ENCODE assay signal across 9 cellular contexts in genomic region chr12:16606117-16606200, GRCh38. TPM values are rescaled to one million over a fixed set of nuclear protein-coding genes. Genes with fewer than 3 reads are reported as not detected.
DNase-seq lines count a peak whose midpoint lies in the region; ATAC-seq and TF ChIP-seq lines count a peak whose summit lies in the region.
"Had no signal": no experiment of that assay in that cellular context is flagged by ENCODE, and none has a peak within 500 bp of the region (broad histone marks: within the 10 kb centered on the region; RNA-seq: fewer than 3 reads in every experiment).

LMO3 (minus strand) TSS chr12:16606162; CDS start chr12:16600860, 5,302 bp downstream.

- H3K36me3 Mint-ChIP-seq in endodermal cell (ENCODE audit: low read depth) (no peaks in the 10 kb centered on the region), type B pancreatic cell (no peaks in the 10 kb centered on the region)

- H3K27ac ChIP-seq in SK-N-SH (ENCODE audit: low read depth in 2 of 2, low read length in 1 of 2) (no peak within 1 kb of the TSS), endodermal cell (ENCODE audit: low read depth, low read length) (peak within 1 kb of the TSS; percentile 77)

- peaks cover 0 to 32% of the 10 kb centered on the region in 2 experiments; a peak in 3 of 4 replicates for H3K4me1 ChIP-seq in SK-N-SH (ENCODE audit: control insufficient read depth in 1 of 2, insufficient read depth in 2 of 2, low read depth in 1 of 2, low read length in 1 of 2)
- peaks cover 5% of the 10 kb centered on the region for H3K4me1 ChIP-seq in endodermal cell (ENCODE audit: control insufficient read depth, insufficient read depth, low read length)

- 10% methylated on average over 2 of the region's 2 CpGs for WGBS in SK-N-SH (ENCODE audit: low lambda C conversion rate)
- WGBS in endodermal cell (ENCODE audit: insufficient coverage in 1 of 2, insufficient read length in 1 of 2), 2 experiments: 0 to 2% methylated on average over 1 to 2 of the region's 2 CpGs

- H3K36me3 ChIP-seq in SK-N-SH (replicated peaks in 1 of 2; ENCODE audit: control insufficient read depth in 1 of 2, insufficient read depth in 2 of 2, low read length in 1 of 2) (no peaks in the 10 kb centered on the region), endodermal cell (ENCODE audit: control insufficient read depth, insufficient read depth, low read length) (no peaks in the 10 kb centered on the region)

- no peaks in the 10 kb centered on the region for H4K20me1 ChIP-seq in SK-N-SH (ENCODE audit: insufficient read depth)

- no peaks in the 10 kb centered on the region for H3F3A ChIP-seq in SK-N-SH (replicated peaks; ENCODE audit: insufficient read depth)

- no peaks in the 10 kb centered on the region for H3K9me3 Mint-ChIP-seq in endodermal cell
- no peaks in the 10 kb centered on the region for H3K9me3 Mint-ChIP-seq in type B pancreatic cell

- CTCF ChIA-PET in SK-N-SH (lab: Yijun Ruan, JAX): no interaction called here

- DNase-seq in SK-N-SH (no peak), endodermal cell (no peak), myocyte (ENCODE audit: low read depth) (no peak), type B pancreatic cell (ENCODE audit: extremely low spot score, unreplicated experiment) (no peak), Ammon's horn (ENCODE audit: low spot score) (no peak), NCI-H2107 (lab: John Stamatoyannopoulos, UW) (no peak)
- DNase-seq in activated T-cell treated with anti-CD3 and anti-CD28 coated beads, Interleukin-2, amount 50 U/mL, for 1 hour: no peak
- DNase-seq: 8988T had no signal

- peak within 1 kb of the TSS; percentile 60; the same call in 1 of the 2 replicates for H2AFZ ChIP-seq in SK-N-SH (ENCODE audit: low read depth)

- H3K4me3 Mint-ChIP-seq in endodermal cell (peak within 1 kb of the TSS; percentile 56), type B pancreatic cell (peak within 1 kb of the TSS; percentile 91)

- H3K27me3 ChIP-seq in SK-N-SH (ENCODE audit: insufficient read depth): no peaks in the 10 kb centered on the region; the same call in 1 of the 2 replicates
- H3K27me3 ChIP-seq in endodermal cell (ENCODE audit: control insufficient read depth, insufficient read depth, low read length, poor library complexity, severe bottlenecking): peaks cover 84% of the 10 kb centered on the region

- H3K9ac ChIP-seq in SK-N-SH: no peak within 1 kb of the TSS
- peak within 1 kb of the TSS; percentile 38 for H3K9ac ChIP-seq in endodermal cell (ENCODE audit: extremely low read depth, low read length, poor library complexity, severe bottlenecking)

- H3K27ac Mint-ChIP-seq in endodermal cell: no peak within 1 kb of the TSS
- H3K27ac Mint-ChIP-seq in type B pancreatic cell: peak within 1 kb of the TSS; percentile 23

- peaks cover 60% of the 10 kb centered on the region for H3K4me1 Mint-ChIP-seq in endodermal cell
- H3K4me1 Mint-ChIP-seq in type B pancreatic cell (ENCODE audit: unreplicated experiment): peaks cover 18% of the 10 kb centered on the region

- H3K79me2 ChIP-seq in SK-N-SH (ENCODE audit: insufficient read depth): no peaks in the 10 kb centered on the region

- TF ChIP-seq EP300 in SK-N-SH (IDR thresholded peaks at IDR 0.05; ENCODE audit: borderline replicate concordance in 1 of 2, low read depth in 1 of 2, low read length in 1 of 2): no peak

- ATAC-seq in SK-N-SH treated with all-trans-retinoic acid at 6 μM for 48 hours: no peak

- TF ChIP-seq CTCF in SK-N-SH (IDR thresholded peaks at IDR 0.05): no peak
- TF ChIP-seq CTCF in endodermal cell (conservative IDR thresholded peaks at IDR 0.05): no peak
- no peak for TF ChIP-seq CTCF in type B pancreatic cell (conservative IDR thresholded peaks at IDR 0.05)

- no peaks in the 10 kb centered on the region for H3K9me2 ChIP-seq in SK-N-SH

- H3K4me2 ChIP-seq in SK-N-SH: peak within 1 kb of the TSS; percentile 86

- H3K4me3 ChIP-seq in SK-N-SH (ENCODE audit: low read depth in 2 of 2, low read length in 1 of 2) (peak within 1 kb of the TSS; percentile 43 to 57), endodermal cell (ENCODE audit: low read length) (peak within 1 kb of the TSS; percentile 85)

- TF ChIP-seq RAD21 in SK-N-SH (IDR thresholded peaks at IDR 0.05; ENCODE audit: low read length): no peak

- H3K27me3 Mint-ChIP-seq in endodermal cell (ENCODE audit: insufficient read depth) (peaks cover 92% of the 10 kb centered on the region), type B pancreatic cell (peaks cover 96% of the 10 kb centered on the region)

- H3K9me3 ChIP-seq in SK-N-SH (no peaks in the 10 kb centered on the region), endodermal cell (ENCODE audit: control insufficient read depth, low read length) (no peaks in the 10 kb centered on the region)

- POLR2A ChIA-PET in SK-N-SH (lab: Yijun Ruan, JAX): interaction anchor here (0.8 kb wide), 1 partner anchor 277 kb away, joined by 4 read pairs; no protein-coding TSS in a partner anchor

TF ChIP-seq in SK-N-SH, 30 proteins besides CTCF, POLR2A, EP300 and RAD21 (continues in another document):
- no peak for TF ChIP-seq CHD2 (IDR thresholded peaks at IDR 0.05; ENCODE audit: low read length, partially characterized antibody)
- TF ChIP-seq REST (IDR thresholded peaks at IDR 0.05; ENCODE audit: low read depth, low read length): no peak
- no peak for TF ChIP-seq EZH2phosphoT487 (IDR thresholded peaks at IDR 0.05; ENCODE audit: borderline replicate concordance, low read depth)
- no peak for TF ChIP-seq SMC3 (IDR thresholded peaks at IDR 0.05; ENCODE audit: low read depth, low read length)
- TF ChIP-seq RCOR1 (IDR thresholded peaks at IDR 0.05; ENCODE audit: low read length): no peak
- no peak for TF ChIP-seq GABPA (IDR thresholded peaks at IDR 0.05; ENCODE audit: low read depth)
- TF ChIP-seq TCF12 (IDR thresholded peaks at IDR 0.05): no peak

TF ChIP-seq in SK-N-SH treated with all-trans-retinoic acid at 6 μM for 48 hours, 23 proteins besides CTCF, POLR2A, EP300 and RAD21:
- TF ChIP-seq CREB5 (CRISPR knock-in tag; IDR thresholded peaks at IDR 0.05; ENCODE audit: low read depth): no peak
- TF ChIP-seq, protein P1, sequence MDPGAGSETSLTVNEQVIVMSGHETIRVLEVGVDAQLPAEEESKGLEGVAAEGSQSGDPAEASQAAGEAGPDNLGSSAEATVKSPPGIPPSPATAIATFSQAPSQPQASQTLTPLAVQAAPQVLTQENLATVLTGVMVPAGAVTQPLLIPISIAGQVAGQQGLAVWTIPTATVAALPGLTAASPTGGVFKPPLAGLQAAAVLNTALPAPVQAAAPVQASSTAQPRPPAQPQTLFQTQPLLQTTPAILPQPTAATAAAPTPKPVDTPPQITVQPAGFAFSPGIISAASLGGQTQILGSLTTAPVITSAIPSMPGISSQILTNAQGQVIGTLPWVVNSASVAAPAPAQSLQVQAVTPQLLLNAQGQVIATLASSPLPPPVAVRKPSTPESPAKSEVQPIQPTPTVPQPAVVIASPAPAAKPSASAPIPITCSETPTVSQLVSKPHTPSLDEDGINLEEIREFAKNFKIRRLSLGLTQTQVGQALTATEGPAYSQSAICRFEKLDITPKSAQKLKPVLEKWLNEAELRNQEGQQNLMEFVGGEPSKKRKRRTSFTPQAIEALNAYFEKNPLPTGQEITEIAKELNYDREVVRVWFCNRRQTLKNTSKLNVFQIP (CRISPR knock-in tag; IDR thresholded peaks at IDR 0.05; ENCODE audit: borderline replicate concordance, low read depth): no peak
- no peak for TF ChIP-seq BACH2 (CRISPR knock-in tag; IDR thresholded peaks at IDR 0.05; ENCODE audit: borderline replicate concordance)
- no peak for TF ChIP-seq OSR1 (CRISPR knock-in tag; IDR thresholded peaks at IDR 0.05)
- TF ChIP-seq, protein P2, sequence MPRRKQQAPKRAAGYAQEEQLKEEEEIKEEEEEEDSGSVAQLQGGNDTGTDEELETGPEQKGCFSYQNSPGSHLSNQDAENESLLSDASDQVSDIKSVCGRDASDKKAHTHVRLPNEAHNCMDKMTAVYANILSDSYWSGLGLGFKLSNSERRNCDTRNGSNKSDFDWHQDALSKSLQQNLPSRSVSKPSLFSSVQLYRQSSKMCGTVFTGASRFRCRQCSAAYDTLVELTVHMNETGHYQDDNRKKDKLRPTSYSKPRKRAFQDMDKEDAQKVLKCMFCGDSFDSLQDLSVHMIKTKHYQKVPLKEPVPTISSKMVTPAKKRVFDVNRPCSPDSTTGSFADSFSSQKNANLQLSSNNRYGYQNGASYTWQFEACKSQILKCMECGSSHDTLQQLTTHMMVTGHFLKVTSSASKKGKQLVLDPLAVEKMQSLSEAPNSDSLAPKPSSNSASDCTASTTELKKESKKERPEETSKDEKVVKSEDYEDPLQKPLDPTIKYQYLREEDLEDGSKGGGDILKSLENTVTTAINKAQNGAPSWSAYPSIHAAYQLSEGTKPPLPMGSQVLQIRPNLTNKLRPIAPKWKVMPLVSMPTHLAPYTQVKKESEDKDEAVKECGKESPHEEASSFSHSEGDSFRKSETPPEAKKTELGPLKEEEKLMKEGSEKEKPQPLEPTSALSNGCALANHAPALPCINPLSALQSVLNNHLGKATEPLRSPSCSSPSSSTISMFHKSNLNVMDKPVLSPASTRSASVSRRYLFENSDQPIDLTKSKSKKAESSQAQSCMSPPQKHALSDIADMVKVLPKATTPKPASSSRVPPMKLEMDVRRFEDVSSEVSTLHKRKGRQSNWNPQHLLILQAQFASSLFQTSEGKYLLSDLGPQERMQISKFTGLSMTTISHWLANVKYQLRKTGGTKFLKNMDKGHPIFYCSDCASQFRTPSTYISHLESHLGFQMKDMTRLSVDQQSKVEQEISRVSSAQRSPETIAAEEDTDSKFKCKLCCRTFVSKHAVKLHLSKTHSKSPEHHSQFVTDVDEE (CRISPR knock-in tag; IDR thresholded peaks at IDR 0.05): no peak
- TF ChIP-seq GLIS3 (CRISPR knock-in tag; IDR thresholded peaks at IDR 0.05): no peak
- TF ChIP-seq ZNF70 (CRISPR knock-in tag; IDR thresholded peaks at IDR 0.05): no peak
- no peak for TF ChIP-seq ESRRG (CRISPR knock-in tag; IDR thresholded peaks at IDR 0.05)
- no peak for TF ChIP-seq ZFP30 (CRISPR knock-in tag; IDR thresholded peaks at IDR 0.05)

RNA-seq across cellular contexts. Expression of gene LMO3, which starts in this region (rescaled TPM):
- polyA plus RNA-seq in SK-N-SH (2012; rRNA removed): not detected in 2 replicates
- 0.21 and 0.26 TPM in 2 replicates for polyA plus RNA-seq in SK-N-SH (2012; cell fraction: cytosol; rRNA removed)
- 0.01 and 0.04 TPM in 2 replicates for polyA plus RNA-seq in SK-N-SH (2012; cell fraction: nucleus; rRNA removed)
- total RNA-seq in endodermal cell (1 to 10 TPM in 1 of 2 donors, under 1 TPM in 1; 0.77 to 3.2 TPM), myocyte (50.6 and 57.6 TPM in 2 replicates), type B pancreatic cell (ENCODE audit: low replicate concordance) (4.1 and 4.4 TPM in 2 replicates)
- 20.4 TPM for polyA plus RNA-seq in endodermal cell (2013, experiment 1 of 2)
- polyA plus RNA-seq in endodermal cell (2013, experiment 2 of 2): 19.0 TPM
- polyA plus RNA-seq in myocyte (2012): 8.9 TPM
